8 cellular contexts compared by ENCODE assay signal in genomic region chr17:29140051-29140582, GRCh38. TPM values are rescaled to one million over a fixed set of nuclear protein-coding genes. Genes with fewer than 3 reads are reported as not detected.
A peak's percentile ranks its signal among the peaks of the same experiment; 100 is the strongest.
DNase-seq lines count a peak whose midpoint lies in the region; TF ChIP-seq lines count a peak whose summit lies in the region.

No MANE protein-coding gene starts in this region.

- H2BK5ac ChIP-seq in H9 (ENCODE audit: insufficient read length, low read length) = no peak overlapping the region

- no peak overlapping the region for H2BK12ac ChIP-seq in H9 (ENCODE audit: insufficient read length, low read depth, low read length)

- H2AFZ ChIP-seq in H9 (ENCODE audit: low read length) = no peak overlapping the region

- no peaks in the 10 kb centered on the region; the same call in 1 of the 2 replicates for H3K27me3 Mint-ChIP-seq in H9 (ENCODE audit: low read depth)

- H3K14ac ChIP-seq in H9 (ENCODE audit: insufficient read depth, low read length) = no peak overlapping the region

- no peak overlapping the region for H3K4me3 Mint-ChIP-seq in H9

- H2BK20ac ChIP-seq in H9 (ENCODE audit: low read depth, low read length, poor library complexity, severe bottlenecking) = no peak overlapping the region

- H3K4me1 ChIP-seq in H9 (ENCODE audit: insufficient read depth, low read length) = no peaks in the 10 kb centered on the region; the same call in 1 of the 2 replicates
- H3K4me1 ChIP-seq in effector memory CD4-positive, alpha-beta T cell (ENCODE audit: control insufficient read depth, insufficient read depth, low read length, poor library complexity, severe bottlenecking) = peaks cover 48% of the 10 kb centered on the region
- H3K4me1 ChIP-seq in muscle layer of duodenum (ENCODE audit: control insufficient read depth in 1 of 2, insufficient read depth in 2 of 2, low read length in 2 of 2) = peaks cover 0 to 40% of the 10 kb centered on the region in 2 donors

- H3T11ph ChIP-seq in H9 (ENCODE audit: low read length) = no peak overlapping the region

- DNase-seq in DMS 273 treated with DMSO at 0.1 percent for 48 hours (lab: John Stamatoyannopoulos, UW) = peak; percentile 12
- peak; percentile 91 for DNase-seq in H9
- peak; percentile 78 for DNase-seq in NCI-H69 (lab: John Stamatoyannopoulos, UW)
- peak; percentile 90 for DNase-seq in activated CD8-positive, alpha-beta memory T cell treated with anti-CD3 and anti-CD28 coated beads for 24 hours
- peak; percentile 66 to 80 (median 75) for DNase-seq in effector memory CD4-positive, alpha-beta T cell
- peak; percentile 62 to 65 for DNase-seq in stimulated activated CD8-positive, alpha-beta memory T cell treated with anti-CD3 and anti-CD28 coated beads, Interleukin-7, amount 100 ng/mL, for 1 hour (ENCODE audit: low read depth in 2 of 2)
- DNase-seq in NCI-H748 (lab: John Stamatoyannopoulos, UW; ENCODE audit: unreplicated experiment) = no peak

- H4K8ac ChIP-seq in H9 (replicated peaks; ENCODE audit: insufficient read length, low read depth, low read length) = no peak overlapping the region

- H3K79me2 ChIP-seq in H9 (ENCODE audit: insufficient read depth, low read length) = no peaks in the 10 kb centered on the region

- H3K18ac ChIP-seq in H9 (ENCODE audit: insufficient read length, low read depth, low read length) = no peak overlapping the region

- H3K4me3 ChIP-seq in effector memory CD4-positive, alpha-beta T cell (ENCODE audit: insufficient read depth, low read depth, low read length, poor library complexity, severe bottlenecking) = peak overlapping the region; percentile 58
- H3K4me3 ChIP-seq in muscle layer of duodenum (ENCODE audit: low read depth in 1 of 2, low read length in 2 of 2) = peak overlapping the region; percentile 47 to 68

- WGBS in H9 (ENCODE audit: extremely low coverage, insufficient read length, low lambda C conversion rate) = no CpG with 5 or more reads among the region's 14 CpGs

- H2BK120ac ChIP-seq in H9 (ENCODE audit: low read depth, low read length, poor library complexity, severe bottlenecking) = no peak overlapping the region

- H3K9me3 ChIP-seq in H9 (ENCODE audit: control insufficient read depth, low read depth, low read length) = no peaks in the 10 kb centered on the region
- no peaks in the 10 kb centered on the region for H3K9me3 ChIP-seq in effector memory CD4-positive, alpha-beta T cell (ENCODE audit: control insufficient read depth, low read length)
- no peaks in the 10 kb centered on the region for H3K9me3 ChIP-seq in muscle layer of duodenum (ENCODE audit: control insufficient read depth in 1 of 2, low read length in 2 of 2)

- no peak overlapping the region for H4K5ac ChIP-seq in H9 (ENCODE audit: insufficient read length, low read depth, low read length)

- no peaks in the 10 kb centered on the region for H3K23me2 ChIP-seq in H9 (ENCODE audit: insufficient read length, low read depth, low read length, poor library complexity, severe bottlenecking)

- no peaks in the 10 kb centered on the region for H3K27me3 ChIP-seq in H9 (ENCODE audit: insufficient read depth, low read length)
- H3K27me3 ChIP-seq in effector memory CD4-positive, alpha-beta T cell (replicated peaks; ENCODE audit: control insufficient read depth, insufficient read depth, low read length, poor library complexity, severe bottlenecking) = no peaks in the 10 kb centered on the region
- no peaks in the 10 kb centered on the region for H3K27me3 ChIP-seq in muscle layer of duodenum (ENCODE audit: low read depth, low read length)

- H3K4ac ChIP-seq in H9 (ENCODE audit: low read depth, low read length) = no peak overlapping the region

- H3K9me3 Mint-ChIP-seq in H9 = no peaks in the 10 kb centered on the region; a peak in 1 of 5 replicates

- peak overlapping the region in 2 of 3 experiments; percentile 93 to 96; a peak in 2 of 7 replicates for H3K27ac Mint-ChIP-seq in H9

- no peak overlapping the region for H3K23ac ChIP-seq in H9 (ENCODE audit: insufficient read length, low read depth, low read length)

- no peak overlapping the region for H3K56ac ChIP-seq in H9 (ENCODE audit: insufficient read length, low read depth, low read length)

- H3K4me2 ChIP-seq in H9 (ENCODE audit: insufficient read depth, insufficient read length, low read length) = no peak overlapping the region

- no peaks in the 10 kb centered on the region; a peak in 1 of 7 replicates for H3K36me3 Mint-ChIP-seq in H9 (ENCODE audit: insufficient read depth in 1 of 3, low read depth in 3 of 3)

- no peak overlapping the region for H2BK15ac ChIP-seq in H9 (ENCODE audit: low read depth, low read length)

- H3K27ac ChIP-seq in H9 (ENCODE audit: insufficient read length, low read depth, low read length) (no peak overlapping the region), muscle layer of duodenum (ENCODE audit: low read length) (peak overlapping the region; percentile 69)
- H3K27ac ChIP-seq in effector memory CD4-positive, alpha-beta T cell (ENCODE audit: insufficient read depth, low read length, poor library complexity, severe bottlenecking) = peak overlapping the region; percentile 84

- H4K20me1 ChIP-seq in H9 (ENCODE audit: control insufficient read depth, insufficient read depth, insufficient read length) = no peaks in the 10 kb centered on the region

- no peak overlapping the region for H3K9ac ChIP-seq in H9 (ENCODE audit: extremely low read depth, insufficient read length, low read length)

- no peak for TF ChIP-seq CTCF in H9 (conservative IDR thresholded peaks at IDR 0.05)

- H3K79me1 ChIP-seq in H9 (ENCODE audit: insufficient read depth, low read depth, low read length, poor library complexity, severe bottlenecking) = no peaks in the 10 kb centered on the region

- H3K4me1 Mint-ChIP-seq in H9 = peaks cover 30 to 38% of the 10 kb centered on the region in 2 experiments

- H2AK5ac ChIP-seq in H9 (ENCODE audit: insufficient read length, low read length) = no peak overlapping the region

- H3K36me3 ChIP-seq in effector memory CD4-positive, alpha-beta T cell (ENCODE audit: control insufficient read depth, insufficient read depth, low read length) = peaks cover 19% of the 10 kb centered on the region
- H3K36me3 ChIP-seq in muscle layer of duodenum (ENCODE audit: control insufficient read depth in 1 of 2, insufficient read depth in 2 of 2, low read length in 2 of 2) = peaks cover 0 to 5% of the 10 kb centered on the region in 2 donors

- no peak overlapping the region for H4K91ac ChIP-seq in H9 (ENCODE audit: insufficient read length, low read depth, low read length)

RNA-seq across cellular contexts. Expression of gene MYO18A, which starts 40.1 kb away (rescaled TPM):
- total RNA-seq in H9 (2021) = 20.8 and 21.6 TPM in 2 replicates
